ENCODE assay signal across 8 cellular contexts in the genomic region with DNA sequence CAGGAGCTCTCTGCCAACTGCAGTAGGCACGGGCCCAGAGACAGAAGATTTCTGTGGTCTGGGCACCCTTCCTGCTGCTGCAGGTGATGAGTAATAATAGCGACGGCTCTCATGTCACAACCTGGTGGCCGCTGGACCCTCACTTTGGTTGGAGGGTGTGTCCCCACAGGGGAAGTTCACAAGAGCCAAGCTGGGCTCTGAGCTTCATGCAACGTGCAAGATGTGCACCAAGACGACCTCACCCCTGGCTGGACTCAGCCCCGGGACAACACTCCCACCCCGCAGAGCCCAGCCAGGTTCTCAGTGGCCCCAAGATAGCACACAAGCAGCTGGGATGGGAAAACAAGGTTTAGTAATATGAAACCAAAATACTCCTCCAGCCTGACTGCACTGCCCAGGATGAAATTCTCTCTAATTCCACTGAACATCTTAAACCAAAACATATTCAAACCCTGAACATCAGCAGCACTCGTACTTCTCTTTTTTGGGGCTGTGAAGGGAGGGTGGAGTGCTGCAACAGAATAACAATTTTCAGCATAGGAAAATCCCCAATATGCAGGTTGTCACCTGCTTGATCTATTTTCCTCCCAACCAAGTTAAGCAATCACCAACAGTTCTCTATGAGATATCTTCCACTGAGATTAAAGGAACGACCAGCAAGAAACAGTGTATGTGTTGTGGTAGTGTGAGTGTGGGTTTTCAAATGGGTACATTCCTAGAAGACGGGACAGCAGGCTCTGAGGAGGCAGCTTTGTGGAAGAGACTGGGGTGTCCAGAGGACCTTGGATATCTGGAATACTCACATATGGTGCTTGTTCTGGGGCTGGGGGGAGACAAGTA. TPM values are rescaled to one million over a fixed set of nuclear protein-coding genes. Genes with fewer than 3 reads are reported as not detected.
A peak's percentile ranks its signal among the peaks of the same experiment; 100 is the strongest.
DNase-seq lines count a peak whose midpoint lies in the region; ATAC-seq, FAIRE-seq and TF ChIP-seq lines count a peak whose summit lies in the region.

No MANE protein-coding gene starts in this region.

- H3K9me3 Mint-ChIP-seq in central memory CD8-positive, alpha-beta T cell: no peaks in the 10 kb centered on the region
- H3K9me3 Mint-ChIP-seq in endodermal cell: no peaks in the 10 kb centered on the region

- TF ChIP-seq CTCF in D721Med (IDR thresholded peaks at IDR 0.05; ENCODE audit: insufficient read depth, missing control alignments) (no peak), tibial artery (IDR thresholded peaks at IDR 0.05) (no peak), endodermal cell (conservative IDR thresholded peaks at IDR 0.05) (no peak), brain microvascular endothelial cell (IDR thresholded peaks at IDR 0.05; ENCODE audit: low read depth, low read length, missing control alignments) (no peak)

- peak; percentile 90 for FAIRE-seq in D721Med (lab: Jason Lieb, UNC)

- H3K4me3 Mint-ChIP-seq in central memory CD8-positive, alpha-beta T cell: peak overlapping the region; percentile 23
- no peak overlapping the region for H3K4me3 Mint-ChIP-seq in endodermal cell

- H3K4me1 ChIP-seq in tibial artery: peaks cover 0 to 61% (median 29%) of the 10 kb centered on the region in 4 donors
- peaks cover 5% of the 10 kb centered on the region for H3K4me1 ChIP-seq in endodermal cell (ENCODE audit: control insufficient read depth, insufficient read depth, low read length)

- 78 to 90% methylated on average over 5 to 11 of the region's 11 CpGs for WGBS in endodermal cell (ENCODE audit: insufficient coverage in 1 of 2, insufficient read length in 1 of 2), 2 experiments

- H3K27ac Mint-ChIP-seq in central memory CD8-positive, alpha-beta T cell (ENCODE audit: low read depth): peak overlapping the region; percentile 63
- H3K27ac Mint-ChIP-seq in endodermal cell: no peak overlapping the region

- H3K9me3 ChIP-seq in tibial artery (no peaks in the 10 kb centered on the region), endodermal cell (ENCODE audit: control insufficient read depth, low read length) (no peaks in the 10 kb centered on the region)

- TF ChIP-seq POLR2A in erythroblast (IDR thresholded peaks at IDR 0.05; ENCODE audit: low read length): no peak

- intact Hi-C loops in tibial artery (cut with DNase I; ENCODE audit: low total_unique reads): no loop called here

- in situ Hi-C loops in brain microvascular endothelial cell (cut with HindIII; ENCODE audit: low pct_ligation_motif_present, low sequenced_read_pairs): no loop called here

- H3K4me3 ChIP-seq in tibial artery (no peak overlapping the region), endodermal cell (ENCODE audit: low read length) (no peak overlapping the region), brain microvascular endothelial cell (ENCODE audit: low read depth, low read length) (no peak overlapping the region)

- H3K36me3 ChIP-seq in tibial artery (no peaks in the 10 kb centered on the region), endodermal cell (ENCODE audit: control insufficient read depth, insufficient read depth, low read length) (no peaks in the 10 kb centered on the region), brain microvascular endothelial cell (replicated peaks) (no peaks in the 10 kb centered on the region)

- peaks cover 11% of the 10 kb centered on the region for H3K36me3 Mint-ChIP-seq in central memory CD8-positive, alpha-beta T cell (ENCODE audit: insufficient read depth)
- no peaks in the 10 kb centered on the region for H3K36me3 Mint-ChIP-seq in endodermal cell (ENCODE audit: low read depth)

- ATAC-seq in GM19467 (IDR thresholded peaks at IDR 0.05; ENCODE audit: unreplicated experiment): peak; percentile 71
- ATAC-seq in HG03558 (IDR thresholded peaks at IDR 0.05; ENCODE audit: extremely low read depth, unreplicated experiment): peak; percentile 26
- peak; percentile 61 for ATAC-seq in central memory CD8-positive, alpha-beta T cell (replicated peaks; ENCODE audit: extremely low read depth, poor library complexity, severe bottlenecking)

- H3K4me1 Mint-ChIP-seq in central memory CD8-positive, alpha-beta T cell: peaks cover 6% of the 10 kb centered on the region
- peaks cover 21% of the 10 kb centered on the region for H3K4me1 Mint-ChIP-seq in endodermal cell

- DNase-seq in D721Med (ENCODE audit: insufficient read length, low spot score) (no peak), erythroblast (lab: John Stamatoyannopoulos, UW) (no peak), tibial artery (no peak), endodermal cell (no peak), brain microvascular endothelial cell (no peak)
- no peak for DNase-seq in central memory CD8-positive, alpha-beta T cell (ENCODE audit: low spot score in 2 of 2)

- no peaks in the 10 kb centered on the region for H3K27me3 Mint-ChIP-seq in central memory CD8-positive, alpha-beta T cell
- H3K27me3 Mint-ChIP-seq in endodermal cell (ENCODE audit: insufficient read depth): no peaks in the 10 kb centered on the region

- H3K27me3 ChIP-seq in tibial artery: no peaks in the 10 kb centered on the region
- H3K27me3 ChIP-seq in endodermal cell (ENCODE audit: control insufficient read depth, insufficient read depth, low read length, poor library complexity, severe bottlenecking): no peaks in the 10 kb centered on the region
- no peaks in the 10 kb centered on the region for H3K27me3 ChIP-seq in brain microvascular endothelial cell (replicated peaks)

- H3K27ac ChIP-seq in tibial artery: peak overlapping the region in 1 of 2 donors; percentile 17
- no peak overlapping the region for H3K27ac ChIP-seq in endodermal cell (ENCODE audit: low read depth, low read length)
- H3K27ac ChIP-seq in brain microvascular endothelial cell: no peak overlapping the region

- H3K9ac ChIP-seq in endodermal cell (ENCODE audit: extremely low read depth, low read length, poor library complexity, severe bottlenecking): no peak overlapping the region

RNA-seq across cellular contexts. Expression of a gene that starts 26.5 kb away (rescaled TPM):
- 1 to 10 TPM; 1.4 to 2.3 TPM for total RNA-seq in endodermal cell
- 6.3 TPM for polyA plus RNA-seq in endodermal cell (2013, experiment 1 of 2)
- 5.0 TPM for polyA plus RNA-seq in endodermal cell (2013, experiment 2 of 2)
